ENCODE assay signal across 1 cellular context in genomic region chr11:112588252-112588668, GRCh38.
TF ChIP-seq lines count a peak whose summit lies in the region.

No MANE protein-coding gene starts in this region.

TF ChIP-seq in SK-N-SH, 30 proteins besides CTCF, POLR2A, EP300 and RAD21 (continued from another document):
- TF ChIP-seq, protein P1, sequence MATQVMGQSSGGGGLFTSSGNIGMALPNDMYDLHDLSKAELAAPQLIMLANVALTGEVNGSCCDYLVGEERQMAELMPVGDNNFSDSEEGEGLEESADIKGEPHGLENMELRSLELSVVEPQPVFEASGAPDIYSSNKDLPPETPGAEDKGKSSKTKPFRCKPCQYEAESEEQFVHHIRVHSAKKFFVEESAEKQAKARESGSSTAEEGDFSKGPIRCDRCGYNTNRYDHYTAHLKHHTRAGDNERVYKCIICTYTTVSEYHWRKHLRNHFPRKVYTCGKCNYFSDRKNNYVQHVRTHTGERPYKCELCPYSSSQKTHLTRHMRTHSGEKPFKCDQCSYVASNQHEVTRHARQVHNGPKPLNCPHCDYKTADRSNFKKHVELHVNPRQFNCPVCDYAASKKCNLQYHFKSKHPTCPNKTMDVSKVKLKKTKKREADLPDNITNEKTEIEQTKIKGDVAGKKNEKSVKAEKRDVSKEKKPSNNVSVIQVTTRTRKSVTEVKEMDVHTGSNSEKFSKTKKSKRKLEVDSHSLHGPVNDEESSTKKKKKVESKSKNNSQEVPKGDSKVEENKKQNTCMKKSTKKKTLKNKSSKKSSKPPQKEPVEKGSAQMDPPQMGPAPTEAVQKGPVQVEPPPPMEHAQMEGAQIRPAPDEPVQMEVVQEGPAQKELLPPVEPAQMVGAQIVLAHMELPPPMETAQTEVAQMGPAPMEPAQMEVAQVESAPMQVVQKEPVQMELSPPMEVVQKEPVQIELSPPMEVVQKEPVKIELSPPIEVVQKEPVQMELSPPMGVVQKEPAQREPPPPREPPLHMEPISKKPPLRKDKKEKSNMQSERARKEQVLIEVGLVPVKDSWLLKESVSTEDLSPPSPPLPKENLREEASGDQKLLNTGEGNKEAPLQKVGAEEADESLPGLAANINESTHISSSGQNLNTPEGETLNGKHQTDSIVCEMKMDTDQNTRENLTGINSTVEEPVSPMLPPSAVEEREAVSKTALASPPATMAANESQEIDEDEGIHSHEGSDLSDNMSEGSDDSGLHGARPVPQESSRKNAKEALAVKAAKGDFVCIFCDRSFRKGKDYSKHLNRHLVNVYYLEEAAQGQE (IDR thresholded peaks at IDR 0.05; ENCODE audit: low read depth, low read length), result 0 out of 2 replicates have a peak, but pooled peaks have one; percentile 13
- peak; percentile 52 for TF ChIP-seq CHD2 (IDR thresholded peaks at IDR 0.05; ENCODE audit: low read length, partially characterized antibody)
- no peak for TF ChIP-seq RXRA (IDR thresholded peaks at IDR 0.05; ENCODE audit: borderline replicate concordance, low read depth)
- peak; percentile 72; the same call in 1 of the 2 replicates for TF ChIP-seq MXI1 (IDR thresholded peaks at IDR 0.05; ENCODE audit: low read depth, low read length)
- TF ChIP-seq FOXJ3 (CRISPR knock-in tag; IDR thresholded peaks at IDR 0.05), result no peak
